ENCODE assay signal across 27 cellular contexts in the genomic region with DNA sequence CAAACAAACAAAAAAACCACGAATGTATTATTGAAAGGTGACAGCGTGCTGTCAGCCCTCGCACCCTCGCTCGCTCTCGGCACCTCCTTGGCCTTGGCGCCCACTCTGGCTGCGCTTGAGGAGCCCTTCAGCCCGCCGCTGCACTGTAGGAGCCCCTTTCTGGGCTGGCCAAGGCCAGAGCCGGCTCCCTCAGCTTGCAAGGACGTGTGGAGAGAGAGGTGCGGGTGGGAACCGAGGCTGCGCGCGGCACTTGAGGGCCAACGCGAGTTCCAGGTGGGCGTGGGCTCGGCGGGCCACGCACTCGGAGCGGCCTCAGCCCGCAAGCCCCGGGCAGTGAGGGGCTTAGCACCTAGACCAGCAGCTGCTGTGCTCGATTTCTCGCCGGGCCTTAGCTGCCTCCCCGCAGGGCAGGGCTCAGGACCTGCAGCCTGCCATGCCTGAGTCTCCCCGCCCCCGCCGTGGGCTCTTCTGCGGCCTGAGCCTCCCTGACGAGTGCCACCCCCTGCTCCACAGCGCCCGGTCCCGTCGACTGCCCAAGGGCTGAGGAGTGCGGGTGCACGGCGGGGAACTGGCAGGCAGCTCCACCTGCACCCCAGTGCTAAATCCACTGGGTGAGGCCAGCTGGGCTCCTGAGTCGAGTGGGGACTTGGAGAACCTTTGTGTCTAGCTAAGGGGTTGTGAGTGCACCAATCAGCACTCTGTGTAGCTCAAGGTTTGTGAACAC.
"Had no signal": no experiment of that assay in that cellular context is flagged by ENCODE, and none has a peak within 500 bp of the region (broad histone marks: within the 10 kb centered on the region; RNA-seq: fewer than 3 reads in every experiment).

No MANE protein-coding gene starts in this region.

- H3K4me1 ChIP-seq: colonic mucosa, gastrocnemius medialis, heart right ventricle, left lung had no signal

- H3K36me3 Mint-ChIP-seq: memory B cell had no signal

- H3K36me3 ChIP-seq: colonic mucosa, esophagus squamous epithelium, gastrocnemius medialis, heart right ventricle, left lung had no signal

- H3K4me1 Mint-ChIP-seq: memory B cell had no signal

- H3K4me3 Mint-ChIP-seq: dendritic cell treated with granulocyte-macrophage colony-stimulating factor and Interleukin-4, amounts not matched to agents 40 ng/mL and 50 ng/mL, for 4 days; effector memory CD8-positive, alpha-beta T cell; endodermal cell; memory B cell had no signal

- H3K4me3 ChIP-seq: colonic mucosa, esophagus squamous epithelium, gastrocnemius medialis, heart right ventricle, left lung, lung had no signal

- H3K27me3 Mint-ChIP-seq: dendritic cell treated with granulocyte-macrophage colony-stimulating factor and Interleukin-4, amounts not matched to agents 40 ng/mL and 50 ng/mL, for 4 days; effector memory CD8-positive, alpha-beta T cell; memory B cell had no signal

- FAIRE-seq: endometrium, islet of Langerhans, keratinocyte had no signal

- H3K27ac Mint-ChIP-seq: dendritic cell treated with granulocyte-macrophage colony-stimulating factor and Interleukin-4, amounts not matched to agents 40 ng/mL and 50 ng/mL, for 4 days; effector memory CD8-positive, alpha-beta T cell; endodermal cell; memory B cell had no signal

- H3K9me3 ChIP-seq: colonic mucosa, esophagus squamous epithelium, gastrocnemius medialis, heart right ventricle, left lung had no signal

- H3K9me3 Mint-ChIP-seq: dendritic cell treated with granulocyte-macrophage colony-stimulating factor and Interleukin-4, amounts not matched to agents 40 ng/mL and 50 ng/mL, for 4 days; effector memory CD8-positive, alpha-beta T cell; memory B cell had no signal

- ATAC-seq: effector memory CD8-positive, alpha-beta T cell; esophagus mucosa; gastrocnemius medialis; left cardiac atrium; left lung; left ventricle myocardium superior had no signal

- DNase-seq: colonic mucosa; cortex of kidney; effector CD8-positive, alpha-beta T cell; effector memory CD8-positive, alpha-beta T cell; endodermal cell; erythroblast; esophagus squamous epithelium; foreskin fibroblast; gastrocnemius medialis; glutamatergic neuron; head of caudate nucleus; heart right ventricle; hippocampal formation; left cardiac atrium; left ventricle myocardium superior; mammary epithelial cell; mesendoderm; midbrain had no signal

- H3K27ac ChIP-seq: colonic mucosa, epithelial cell of prostate, esophagus squamous epithelium, gastrocnemius medialis, heart right ventricle, left lung had no signal

- H3K27me3 ChIP-seq: colonic mucosa, esophagus squamous epithelium, gastrocnemius medialis, heart right ventricle, left lung had no signal
